In the genomic region with DNA sequence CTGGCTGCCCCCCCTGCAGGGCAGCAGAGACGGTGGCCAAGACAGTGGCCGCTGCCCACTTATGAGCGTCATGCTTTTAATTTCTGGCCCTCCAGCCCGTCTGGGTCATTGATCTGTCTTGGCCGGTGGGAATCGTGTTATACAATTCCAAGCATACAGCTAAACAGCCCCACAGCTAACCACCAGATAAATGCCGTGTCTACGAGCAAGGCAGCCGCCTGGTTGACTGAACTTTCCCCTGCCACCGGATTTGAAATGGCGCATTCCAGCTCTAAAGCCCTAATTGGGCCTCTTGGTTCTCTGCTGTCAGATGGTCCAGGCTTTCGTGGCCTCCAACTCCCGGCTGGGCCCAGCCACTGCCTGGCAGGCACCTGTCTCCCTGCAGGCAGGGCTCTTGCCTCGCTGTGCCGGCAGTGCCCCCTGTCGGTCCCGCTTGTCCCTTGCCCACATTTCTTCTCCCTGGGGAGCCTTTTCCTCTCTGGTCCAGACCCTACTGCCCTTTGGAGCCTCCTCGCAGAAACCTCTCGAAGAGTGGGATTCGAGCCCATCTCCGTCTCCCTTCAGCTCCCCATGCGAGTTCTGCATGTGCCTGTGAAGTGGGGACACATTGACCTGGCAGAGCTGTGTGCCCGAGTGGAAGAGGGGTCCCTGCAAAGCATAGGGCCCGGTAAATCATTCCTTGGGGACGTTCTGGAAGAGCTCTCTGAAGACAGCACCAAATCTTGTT, we compare ENCODE assay signal across 8 cellular contexts.
DNase-seq lines count a peak whose midpoint lies in the region; ATAC-seq and TF ChIP-seq lines count a peak whose summit lies in the region.

No MANE protein-coding gene starts in this region.

- no peaks in the 10 kb centered on the region for H3K9me3 Mint-ChIP-seq in nephron

- DNase-seq in SIG-M5 treated with dmso at 0.1 percent for 504 hours (lab: John Stamatoyannopoulos, UW; ENCODE audit: unreplicated experiment) (peak; percentile 24), SIG-M5 (lab: John Stamatoyannopoulos, UW) (no peak), LoVo (ENCODE audit: low spot score) (peak; percentile 22), cerebellar nuclear complex (lab: John Stamatoyannopoulos, UW) (peak; percentile 60 to 87)

- no peak overlapping the region for H3K27ac Mint-ChIP-seq in nephron

- ATAC-seq in SK-N-SH treated with all-trans-retinoic acid at 6 μM for 48 hours = peak; percentile 80
- no peak for ATAC-seq in HG02852 (IDR thresholded peaks at IDR 0.05; ENCODE audit: unreplicated experiment)
- no peak for ATAC-seq in HG02938 (IDR thresholded peaks at IDR 0.05; ENCODE audit: unreplicated experiment)

- H3K4me3 Mint-ChIP-seq in nephron = peak overlapping the region; percentile 34 to 61 (median 42)

- peak; percentile 56 to 68 (median 67) for TF ChIP-seq CTCF in nephron (IDR thresholded peaks at IDR 0.05; ENCODE audit: unreplicated experiment in 3 of 3)

- H3K36me3 Mint-ChIP-seq in nephron (ENCODE audit: low read depth) = no peaks in the 10 kb centered on the region

- peaks cover 14% of the 10 kb centered on the region for H3K4me1 Mint-ChIP-seq in nephron

- H3K27me3 Mint-ChIP-seq in nephron (ENCODE audit: low read depth) = peaks cover 93% of the 10 kb centered on the region

TF ChIP-seq in SK-N-SH treated with all-trans-retinoic acid at 6 μM for 48 hours, 23 proteins besides CTCF, POLR2A, EP300 and RAD21:
- TF ChIP-seq TOX (CRISPR knock-in tag; IDR thresholded peaks at IDR 0.05; ENCODE audit: borderline replicate concordance) (no peak), ZFP3 (CRISPR knock-in tag; IDR thresholded peaks at IDR 0.05) (no peak), ZNF565 (CRISPR knock-in tag; conservative IDR thresholded peaks at IDR 0.05; ENCODE audit: low read depth) (no peak), ARNTL (CRISPR knock-in tag; IDR thresholded peaks at IDR 0.05; ENCODE audit: borderline replicate concordance, low read depth) (no peak), POU6F1 (CRISPR knock-in tag; IDR thresholded peaks at IDR 0.05; ENCODE audit: borderline replicate concordance, low read depth) (no peak), ZFP30 (CRISPR knock-in tag; IDR thresholded peaks at IDR 0.05) (no peak), CSRNP3 (CRISPR knock-in tag; IDR thresholded peaks at IDR 0.05) (no peak), BACH2 (CRISPR knock-in tag; IDR thresholded peaks at IDR 0.05; ENCODE audit: borderline replicate concordance) (no peak), ZC3H10 (CRISPR knock-in tag; IDR thresholded peaks at IDR 0.05) (no peak), SNAI2 (CRISPR knock-in tag; IDR thresholded peaks at IDR 0.05) (no peak), CSDC2 (CRISPR knock-in tag; IDR thresholded peaks at IDR 0.05) (no peak), GLIS3 (CRISPR knock-in tag; IDR thresholded peaks at IDR 0.05) (no peak), RARB (CRISPR knock-in tag; IDR thresholded peaks at IDR 0.05) (no peak), ESRRG (CRISPR knock-in tag; IDR thresholded peaks at IDR 0.05) (no peak), CREB5 (CRISPR knock-in tag; IDR thresholded peaks at IDR 0.05; ENCODE audit: low read depth) (no peak), TCF4 (CRISPR knock-in tag; IDR thresholded peaks at IDR 0.05; ENCODE audit: borderline replicate concordance) (no peak), PPARA (CRISPR knock-in tag; IDR thresholded peaks at IDR 0.05; ENCODE audit: borderline replicate concordance) (no peak)
- TF ChIP-seq, protein P1, sequence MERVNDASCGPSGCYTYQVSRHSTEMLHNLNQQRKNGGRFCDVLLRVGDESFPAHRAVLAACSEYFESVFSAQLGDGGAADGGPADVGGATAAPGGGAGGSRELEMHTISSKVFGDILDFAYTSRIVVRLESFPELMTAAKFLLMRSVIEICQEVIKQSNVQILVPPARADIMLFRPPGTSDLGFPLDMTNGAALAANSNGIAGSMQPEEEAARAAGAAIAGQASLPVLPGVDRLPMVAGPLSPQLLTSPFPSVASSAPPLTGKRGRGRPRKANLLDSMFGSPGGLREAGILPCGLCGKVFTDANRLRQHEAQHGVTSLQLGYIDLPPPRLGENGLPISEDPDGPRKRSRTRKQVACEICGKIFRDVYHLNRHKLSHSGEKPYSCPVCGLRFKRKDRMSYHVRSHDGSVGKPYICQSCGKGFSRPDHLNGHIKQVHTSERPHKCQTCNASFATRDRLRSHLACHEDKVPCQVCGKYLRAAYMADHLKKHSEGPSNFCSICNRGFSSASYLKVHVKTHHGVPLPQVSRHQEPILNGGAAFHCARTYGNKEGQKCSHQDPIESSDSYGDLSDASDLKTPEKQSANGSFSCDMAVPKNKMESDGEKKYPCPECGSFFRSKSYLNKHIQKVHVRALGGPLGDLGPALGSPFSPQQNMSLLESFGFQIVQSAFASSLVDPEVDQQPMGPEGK (CRISPR knock-in tag; IDR thresholded peaks at IDR 0.05; ENCODE audit: borderline replicate concordance) = no peak
- TF ChIP-seq, protein P2, sequence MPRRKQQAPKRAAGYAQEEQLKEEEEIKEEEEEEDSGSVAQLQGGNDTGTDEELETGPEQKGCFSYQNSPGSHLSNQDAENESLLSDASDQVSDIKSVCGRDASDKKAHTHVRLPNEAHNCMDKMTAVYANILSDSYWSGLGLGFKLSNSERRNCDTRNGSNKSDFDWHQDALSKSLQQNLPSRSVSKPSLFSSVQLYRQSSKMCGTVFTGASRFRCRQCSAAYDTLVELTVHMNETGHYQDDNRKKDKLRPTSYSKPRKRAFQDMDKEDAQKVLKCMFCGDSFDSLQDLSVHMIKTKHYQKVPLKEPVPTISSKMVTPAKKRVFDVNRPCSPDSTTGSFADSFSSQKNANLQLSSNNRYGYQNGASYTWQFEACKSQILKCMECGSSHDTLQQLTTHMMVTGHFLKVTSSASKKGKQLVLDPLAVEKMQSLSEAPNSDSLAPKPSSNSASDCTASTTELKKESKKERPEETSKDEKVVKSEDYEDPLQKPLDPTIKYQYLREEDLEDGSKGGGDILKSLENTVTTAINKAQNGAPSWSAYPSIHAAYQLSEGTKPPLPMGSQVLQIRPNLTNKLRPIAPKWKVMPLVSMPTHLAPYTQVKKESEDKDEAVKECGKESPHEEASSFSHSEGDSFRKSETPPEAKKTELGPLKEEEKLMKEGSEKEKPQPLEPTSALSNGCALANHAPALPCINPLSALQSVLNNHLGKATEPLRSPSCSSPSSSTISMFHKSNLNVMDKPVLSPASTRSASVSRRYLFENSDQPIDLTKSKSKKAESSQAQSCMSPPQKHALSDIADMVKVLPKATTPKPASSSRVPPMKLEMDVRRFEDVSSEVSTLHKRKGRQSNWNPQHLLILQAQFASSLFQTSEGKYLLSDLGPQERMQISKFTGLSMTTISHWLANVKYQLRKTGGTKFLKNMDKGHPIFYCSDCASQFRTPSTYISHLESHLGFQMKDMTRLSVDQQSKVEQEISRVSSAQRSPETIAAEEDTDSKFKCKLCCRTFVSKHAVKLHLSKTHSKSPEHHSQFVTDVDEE (CRISPR knock-in tag; IDR thresholded peaks at IDR 0.05) = no peak
